In genomic region chr10:128221787-128222186, GRCh38 we compare ENCODE assay signal across 22 cellular contexts.
"Had no signal": no experiment of that assay in that cellular context is flagged by ENCODE, and none has a peak within 500 bp of the region (broad histone marks: within the 10 kb centered on the region; RNA-seq: fewer than 3 reads in every experiment).

No MANE protein-coding gene starts in this region.

- H3K9me3 Mint-ChIP-seq: natural killer cell treated with Interleukin-12 subunit alpha and Interleukin-12 subunit beta and Interleukin-15 and Interleukin-18, amount 100 ng/mL, for 72 hours; stimulated activated effector memory CD8-positive, alpha-beta T cell treated with anti-CD3 and anti-CD28 coated beads, Interleukin-12 subunit alpha, Interleukin-12 subunit beta, amount 100 ng/mL, for 72 hours; type B pancreatic cell had no signal

- H3K36me3 ChIP-seq: esophagus squamous epithelium, left ventricle myocardium inferior, lower lobe of right lung, right lobe of liver, suprapubic skin, thyroid gland had no signal

- H3K79me2 ChIP-seq: parathyroid adenoma had no signal

- H3K27ac Mint-ChIP-seq: memory B cell; mesothelial cell of epicardium; natural killer cell treated with Interleukin-12 subunit alpha and Interleukin-12 subunit beta and Interleukin-15 and Interleukin-18, amount 100 ng/mL, for 72 hours; stimulated activated effector memory CD8-positive, alpha-beta T cell treated with anti-CD3 and anti-CD28 coated beads, Interleukin-12 subunit alpha, Interleukin-12 subunit beta, amount 100 ng/mL, for 72 hours; type B pancreatic cell had no signal

- H3K27ac ChIP-seq: epithelial cell of prostate, esophagus squamous epithelium, left ventricle myocardium inferior, lower lobe of right lung, parathyroid adenoma, psoas muscle, right lobe of liver, suprapubic skin, thyroid gland had no signal

- H3K27me3 ChIP-seq: right lobe of liver, thyroid gland had no signal

- ATAC-seq: left cardiac atrium; lower lobe of right lung; psoas muscle; stimulated activated effector memory CD8-positive, alpha-beta T cell treated with anti-CD3 and anti-CD28 coated beads, Interleukin-12 subunit alpha, Interleukin-12 subunit beta, amount 100 ng/mL, for 72 hours had no signal

- H3K4me3 Mint-ChIP-seq: memory B cell; mesothelial cell of epicardium; natural killer cell treated with Interleukin-12 subunit alpha and Interleukin-12 subunit beta and Interleukin-15 and Interleukin-18, amount 100 ng/mL, for 72 hours; stimulated activated effector memory CD8-positive, alpha-beta T cell treated with anti-CD3 and anti-CD28 coated beads, Interleukin-12 subunit alpha, Interleukin-12 subunit beta, amount 100 ng/mL, for 72 hours; type B pancreatic cell had no signal

- H3K4me3 ChIP-seq: esophagus squamous epithelium, left ventricle myocardium inferior, lower lobe of right lung, psoas muscle, right lobe of liver, suprapubic skin, thyroid gland had no signal

- H2AFZ ChIP-seq: parathyroid adenoma had no signal

- H3K4me1 ChIP-seq: esophagus squamous epithelium, left ventricle myocardium inferior, lower lobe of right lung, parathyroid adenoma, psoas muscle, right lobe of liver, thyroid gland had no signal

- H3K9ac ChIP-seq: parathyroid adenoma had no signal

- DNase-seq: effector memory CD4-positive, alpha-beta T cell; esophagus squamous epithelium; foreskin fibroblast; kidney; left cardiac atrium; left ventricle myocardium inferior; lower lobe of right lung; psoas muscle; retina; right lobe of liver; stimulated activated CD4-positive, alpha-beta T cell treated with anti-CD3 and anti-CD28 coated beads, Interleukin-4, amount 100 ng/mL, for 1 hour; stimulated activated CD8-positive, alpha-beta memory T cell treated with anti-CD3 and anti-CD28 coated beads, Interleukin-4, amount 100 ng/mL, for 48 hours; stimulated activated naive CD8-positive, alpha-beta T cell treated with anti-CD3 and anti-CD28 coated beads, Interleukin-15, Interleukin-2, amounts not matched to agents 100 U/mL and 50 U/mL, for 24 hours; thyroid gland had no signal

- H3K9me3 ChIP-seq: esophagus squamous epithelium, lower lobe of right lung, psoas muscle, right lobe of liver, suprapubic skin, thyroid gland had no signal

- H3K4me1 Mint-ChIP-seq: memory B cell, mesothelial cell of epicardium had no signal
